In genomic region chr6:105014448-105014847, GRCh38 we compare ENCODE assay signal across 1 cellular context.
TF ChIP-seq lines count a peak whose summit lies in the region.

No MANE protein-coding gene starts in this region.

TF ChIP-seq in H1, 55 proteins besides CTCF, POLR2A, EP300 and RAD21 (continued from another document):
- TF ChIP-seq ZNF274 (IDR thresholded peaks at IDR 0.05; ENCODE audit: borderline replicate concordance, extremely low read depth, low read length) (no peak), CEBPB (IDR thresholded peaks at IDR 0.05; ENCODE audit: low read depth, low read length) (no peak), KDM4A (IDR thresholded peaks at IDR 0.05; ENCODE audit: low read depth, low read length, severe bottlenecking) (no peak)
TF ChIP-seq in H1: peak in this region for 1.
